In genomic region chrX:155068165-155068564, GRCh38 we compare ENCODE assay signal across 9 cellular contexts. TPM values are rescaled to one million over a fixed set of nuclear protein-coding genes. Genes with fewer than 3 reads are reported as not detected.
A peak's percentile ranks its signal among the peaks of the same experiment; 100 is the strongest.
DNase-seq lines count a peak whose midpoint lies in the region; FAIRE-seq and TF ChIP-seq lines count a peak whose summit lies in the region.
"Had no signal": no experiment of that assay in that cellular context is flagged by ENCODE, and none has a peak within 500 bp of the region (broad histone marks: within the 10 kb centered on the region; RNA-seq: fewer than 3 reads in every experiment).

No MANE protein-coding gene starts in this region.

- no peak overlapping the region for H3K4me3 Mint-ChIP-seq in osteocyte (ENCODE audit: unreplicated experiment)

- FAIRE-seq in GM12891 (lab: Jason Lieb, UNC) (peak; percentile 26), bronchial epithelial cell (lab: Jason Lieb, UNC) (no peak)

- no peaks in the 10 kb centered on the region for H3K9me3 ChIP-seq in OCI-LY1 (ENCODE audit: low read length)
- H3K9me3 ChIP-seq in HAP-1: no peaks in the 10 kb centered on the region

- H3K9me3 Mint-ChIP-seq in osteocyte (ENCODE audit: unreplicated experiment): no peaks in the 10 kb centered on the region

- no peaks in the 10 kb centered on the region for H4K20me1 ChIP-seq in OCI-LY1 (ENCODE audit: insufficient read depth, low read length)

- peaks cover 31% of the 10 kb centered on the region for H3K4me1 ChIP-seq in OCI-LY1 (ENCODE audit: insufficient read depth, low read length, severe bottlenecking)
- H3K4me1 ChIP-seq in HAP-1: peaks cover 8% of the 10 kb centered on the region

- no peaks in the 10 kb centered on the region for H3K36me3 Mint-ChIP-seq in osteocyte (ENCODE audit: unreplicated experiment)

- H3K36me3 ChIP-seq in OCI-LY1 (ENCODE audit: insufficient read depth, low read length): peaks cover 13% of the 10 kb centered on the region; the same call in 1 of the 2 replicates
- H3K36me3 ChIP-seq in bronchial epithelial cell (ENCODE audit: control insufficient read depth, insufficient read depth, low read length): no peaks in the 10 kb centered on the region
- peaks cover 6% of the 10 kb centered on the region; the same call in 1 of the 2 replicates for H3K36me3 ChIP-seq in HAP-1 (replicated peaks)

- peaks cover 32% of the 10 kb centered on the region for H3K79me2 ChIP-seq in OCI-LY1 (ENCODE audit: insufficient read depth, low read length)

- peak overlapping the region; percentile 92 for H3K4me3 ChIP-seq in OCI-LY1 (ENCODE audit: low read depth, low read length, poor library complexity, severe bottlenecking)
- no peak overlapping the region for H3K4me3 ChIP-seq in bronchial epithelial cell (ENCODE audit: low read depth, low read length)
- no peak overlapping the region for H3K4me3 ChIP-seq in HAP-1

- in situ Hi-C loops in HAP-1 (cut with MboI; ENCODE audit: low sequenced_read_pairs): loop anchor here (25.0 kb wide), 1 partner anchor 306 kb away; the partner anchor contains the start of genes DKC1 and GAB3

- H3K9ac ChIP-seq in OCI-LY1 (ENCODE audit: low read length): no peak overlapping the region; the same call in 1 of the 2 replicates
- H3K9ac ChIP-seq: parathyroid adenoma had no signal

- peak overlapping the region; percentile 11 for H3K27ac Mint-ChIP-seq in osteocyte (ENCODE audit: unreplicated experiment)

- H3K27me3 ChIP-seq in OCI-LY1 (ENCODE audit: insufficient read depth, low read length): no peaks in the 10 kb centered on the region
- H3K27me3 ChIP-seq in bronchial epithelial cell (ENCODE audit: control insufficient read depth, insufficient read depth, low read length): no peaks in the 10 kb centered on the region
- H3K27me3 ChIP-seq in HAP-1 (ENCODE audit: low read depth): no peaks in the 10 kb centered on the region

- no peaks in the 10 kb centered on the region for H3K27me3 Mint-ChIP-seq in osteocyte (ENCODE audit: unreplicated experiment)

- no peak overlapping the region for H3K27ac ChIP-seq in OCI-LY1 (ENCODE audit: low read depth, low read length, poor library complexity, severe bottlenecking)
- H3K27ac ChIP-seq: parathyroid adenoma had no signal

- no peak for DNase-seq in GM12891 (ENCODE audit: insufficient read length, low spot score)
- DNase-seq in bronchial epithelial cell (ENCODE audit: low read depth): peak; percentile 54
- DNase-seq in osteocyte (ENCODE audit: extremely low spot score, unreplicated experiment): no peak
- no peak for DNase-seq in NCI-H2081 (lab: John Stamatoyannopoulos, UW)
- no peak for DNase-seq in HAP-1 (ENCODE audit: low spot score in 2 of 2)
- DNase-seq in NCI-H187 treated with DMSO at 0.1 percent for 48 hours (lab: John Stamatoyannopoulos, UW): no peak
- DNase-seq: NCI-H1417 treated with DMSO at 0.1 percent for 48 hours had no signal

- H3K4me2 ChIP-seq in OCI-LY1 (ENCODE audit: low read length): peak overlapping the region; percentile 92

- TF ChIP-seq CTCF in OCI-LY1 (IDR thresholded peaks at IDR 0.05; ENCODE audit: low read length) (no peak), bronchial epithelial cell (IDR thresholded peaks at IDR 0.05; ENCODE audit: insufficient read depth, low read length, severe bottlenecking) (no peak), osteocyte (IDR thresholded peaks at IDR 0.05) (no peak)

- no peaks in the 10 kb centered on the region for H3F3A ChIP-seq in OCI-LY1 (ENCODE audit: insufficient read depth, low read length)

- no peaks in the 10 kb centered on the region for H3K9me2 ChIP-seq in OCI-LY1 (ENCODE audit: low read depth, low read length)

- no peak overlapping the region for H2AFZ ChIP-seq in OCI-LY1 (ENCODE audit: low read length)
- H2AFZ ChIP-seq: parathyroid adenoma had no signal

- TF ChIP-seq POLR2A in GM12891 (IDR thresholded peaks at IDR 0.05; ENCODE audit: low read depth, low read length): no peak

- H3K4me1 Mint-ChIP-seq in osteocyte (ENCODE audit: unreplicated experiment): peaks cover 27% of the 10 kb centered on the region

TF ChIP-seq in GM12891, 5 proteins besides CTCF, POLR2A, EP300 and RAD21:
- TF ChIP-seq TAF1 (IDR thresholded peaks at IDR 0.05; ENCODE audit: low read depth, low read length) (no peak), SPI1 (IDR thresholded peaks at IDR 0.05; ENCODE audit: low read depth, low read length) (no peak), POU2F2 (IDR thresholded peaks at IDR 0.05; ENCODE audit: low read depth, low read length) (no peak), POLR2AphosphoS5 (IDR thresholded peaks at IDR 0.05; ENCODE audit: low read depth, low read length) (no peak), PAX5 (IDR thresholded peaks at IDR 0.05; ENCODE audit: insufficient read depth, low read length, severe bottlenecking) (no peak)

RNA-seq across cellular contexts. Expression of gene CMC4, which starts 2.8 kb away (rescaled TPM):
- polyA plus RNA-seq in GM12891 (2012; ENCODE audit: low read depth, missing spikeins): 18.6 TPM
- total RNA-seq in bronchial epithelial cell (6.8 and 16.1 TPM in 2 replicates), osteocyte (6.9 and 10.6 TPM in 2 replicates)

RNA-seq across cellular contexts. Expression of gene MTCP1, which starts 2.8 kb away (rescaled TPM):
- polyA plus RNA-seq in GM12891 (2012; ENCODE audit: low read depth, missing spikeins): 33.6 TPM
- total RNA-seq in bronchial epithelial cell: 1.8 and 29.3 TPM in 2 replicates
- total RNA-seq in osteocyte: 17.8 and 24.4 TPM in 2 replicates

RNA-seq across cellular contexts. Expression of gene BRCC3, which starts 3.1 kb away (rescaled TPM):
- polyA plus RNA-seq in GM12891 (2012; ENCODE audit: low read depth, missing spikeins): 17.1 TPM
- 9.3 and 10.0 TPM in 2 replicates for total RNA-seq in bronchial epithelial cell
- total RNA-seq in osteocyte: 12.4 and 15.3 TPM in 2 replicates

RNA-seq across cellular contexts. Expression of gene FUNDC2, which starts 41.5 kb away (rescaled TPM):
- 104 TPM for polyA plus RNA-seq in GM12891 (2012; ENCODE audit: low read depth, missing spikeins)
- total RNA-seq in bronchial epithelial cell (36.1 and 50.8 TPM in 2 replicates), osteocyte (58.6 and 65.1 TPM in 2 replicates)

RNA-seq across cellular contexts. Expression of gene F8, which starts 45.6 kb away (rescaled TPM):
- 5.9 TPM for polyA plus RNA-seq in GM12891 (2012; ENCODE audit: low read depth, missing spikeins)
- 0.26 and 0.64 TPM in 2 replicates for total RNA-seq in bronchial epithelial cell
- total RNA-seq in osteocyte: 1.9 and 2.2 TPM in 2 replicates
